Comparison of ENCODE assay signal across 26 cellular contexts in genomic region chr14:88842414-88842813, GRCh38. TPM values are rescaled to one million over a fixed set of nuclear protein-coding genes. Genes with fewer than 3 reads are reported as not detected.
"Had no signal": no experiment of that assay in that cellular context is flagged by ENCODE, and none has a peak within 500 bp of the region (broad histone marks: within the 10 kb centered on the region; RNA-seq: fewer than 3 reads in every experiment).

No MANE protein-coding gene starts in this region.

- H3K27me3 ChIP-seq: brain microvascular endothelial cell, MG63, Peyer's patch, SJSA1 had no signal

- ATAC-seq: activated CD4-positive, alpha-beta T cell treated with anti-CD3 and anti-CD28 coated beads for 36 hours; activated T-helper 17 cell treated with anti-CD3 and anti-CD28 coated beads, Interleukin-2, amount 50 U/mL, for 72 hours; T-cell had no signal

- H3K9me3 ChIP-seq: MG63, Peyer's patch, SJSA1 had no signal

- DNase-seq: activated CD4-positive, alpha-beta memory T cell treated with anti-CD3 and anti-CD28 coated beads, Interleukin-2, amount 10 ng/mL, durations not matched to agents 7 days and 5 days; activated CD4-positive, alpha-beta T cell treated with anti-CD3 and anti-CD28 coated beads for 36 hours; activated CD4-positive, alpha-beta T cell treated with anti-CD3 and anti-CD28 coated beads, Interleukin-2, amount 50 U/mL, for 1 hour; activated gamma-delta T cell; activated naive CD4-positive, alpha-beta T cell treated with anti-CD3 and anti-CD28 coated beads for 36 hours; activated T-cell treated with anti-CD3 and anti-CD28 coated beads for 4 hours; activated T-cell treated with anti-CD3 and anti-CD28 coated beads, Interleukin-2, amount 50 U/mL, for 48 hours; amygdala; brain microvascular endothelial cell; caudate nucleus; MG63; NCI-H1105; NCI-H1436; NCI-H1694 treated with DMSO at 0.1 percent for 48 hours; NCI-H2081; NCI-H446; NCI-H524; Peyer's patch; SHP77; T-cell; T-helper 2 cell; T1000 had no signal

- H3K27ac ChIP-seq: brain microvascular endothelial cell, Peyer's patch, RWPE1, SJSA1, VCaP had no signal

- H3K36me3 ChIP-seq: brain microvascular endothelial cell, MG63, Peyer's patch, SJSA1 had no signal

- H3K4me3 ChIP-seq: MG63, Peyer's patch, SJSA1 had no signal

- H3K4me1 ChIP-seq: Peyer's patch had no signal

RNA-seq across cellular contexts. Expression of gene EML5, which starts 49.7 kb away (rescaled TPM):
- total RNA-seq: SJSA1 had no signal
